ENCODE assay signal across 15 cellular contexts in the genomic region with DNA sequence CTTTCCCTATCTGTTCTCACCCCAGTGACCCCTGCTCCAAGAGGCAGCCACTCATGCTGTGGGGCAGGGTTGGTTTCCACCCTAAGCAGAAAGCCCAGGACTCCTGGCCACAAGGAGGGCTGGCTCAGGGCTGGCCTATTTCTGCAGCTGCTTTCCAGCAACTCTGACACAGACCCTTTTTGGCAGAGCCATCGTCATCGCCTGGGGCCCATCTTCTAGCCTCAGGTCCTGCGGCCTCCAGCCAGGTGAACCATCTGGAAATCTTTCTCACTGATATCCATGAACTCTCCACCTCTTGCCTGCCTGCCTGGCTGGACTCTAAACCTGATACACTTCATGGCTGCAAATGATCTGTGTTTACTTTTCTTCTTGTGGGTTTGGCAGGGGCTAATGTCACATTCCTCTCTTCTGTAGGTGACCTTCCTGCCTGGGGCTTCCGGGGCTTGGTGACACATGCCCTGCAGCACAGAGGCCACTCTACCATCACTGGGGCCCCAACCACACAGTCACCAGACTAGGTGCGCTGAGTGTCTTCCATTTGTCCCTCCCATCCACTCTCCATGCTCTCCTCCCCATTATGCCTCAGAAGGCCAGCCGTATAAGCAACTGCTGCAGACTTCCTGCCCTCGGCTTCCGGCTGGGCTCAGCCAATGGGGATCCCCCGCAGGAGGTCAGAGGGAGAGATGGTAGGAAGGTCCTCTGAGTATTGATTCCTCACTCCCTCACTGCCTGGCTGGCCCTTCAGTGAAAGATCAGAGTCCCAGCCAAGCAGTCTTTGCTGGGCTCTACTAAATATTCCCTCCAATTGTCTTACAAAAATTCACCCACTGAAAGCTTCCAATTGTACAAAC. TPM values are rescaled to one million over a fixed set of nuclear protein-coding genes. Genes with fewer than 3 reads are reported as not detected.
DNase-seq lines count a peak whose midpoint lies in the region; ATAC-seq and TF ChIP-seq lines count a peak whose summit lies in the region.
"Had no signal": no experiment of that assay in that cellular context is flagged by ENCODE, and none has a peak within 500 bp of the region (broad histone marks: within the 10 kb centered on the region; RNA-seq: fewer than 3 reads in every experiment).

No MANE protein-coding gene starts in this region.

- no peaks in the 10 kb centered on the region for H3K36me3 ChIP-seq in endodermal cell (ENCODE audit: control insufficient read depth, insufficient read depth, low read length)
- H3K36me3 ChIP-seq in neuronal stem cell (replicated peaks in 1 of 2; ENCODE audit: control insufficient read depth in 2 of 2, insufficient read depth in 2 of 2, low read length in 2 of 2) = no peaks in the 10 kb centered on the region
- no peaks in the 10 kb centered on the region for H3K36me3 ChIP-seq in gastroesophageal sphincter
- H3K36me3 ChIP-seq: ascending aorta had no signal

- H3K27ac ChIP-seq in endodermal cell (ENCODE audit: low read depth, low read length) (no peak overlapping the region), neuronal stem cell (replicated peaks; ENCODE audit: low read length) (no peak overlapping the region), gastroesophageal sphincter (no peak overlapping the region)
- H3K27ac ChIP-seq: coronary artery, parathyroid adenoma, SK-N-MC had no signal

- no peaks in the 10 kb centered on the region for H3K79me1 ChIP-seq in neuronal stem cell (ENCODE audit: low read depth, low read length)

- no peaks in the 10 kb centered on the region for H3K27me3 ChIP-seq in endodermal cell (ENCODE audit: control insufficient read depth, insufficient read depth, low read length, poor library complexity, severe bottlenecking)
- H3K27me3 ChIP-seq in neuronal stem cell (ENCODE audit: control insufficient read depth in 3 of 3, insufficient read depth in 3 of 3, low read depth in 1 of 3, low read length in 3 of 3) = no peaks in the 10 kb centered on the region
- H3K27me3 ChIP-seq in gastroesophageal sphincter = no peaks in the 10 kb centered on the region
- H3K27me3 ChIP-seq: ascending aorta had no signal

- no peak overlapping the region for H3K14ac ChIP-seq in neuronal stem cell (ENCODE audit: low read length)

- H3K23ac ChIP-seq in neuronal stem cell (ENCODE audit: low read depth, low read length, poor library complexity) = no peak overlapping the region

- H3K27ac Mint-ChIP-seq in endodermal cell = no peak overlapping the region

- H3K18ac ChIP-seq in neuronal stem cell (ENCODE audit: low read length) = peak overlapping the region; percentile 42

- H3K4ac ChIP-seq in neuronal stem cell (ENCODE audit: low read length) = no peak overlapping the region

- H2BK120ac ChIP-seq in neuronal stem cell (ENCODE audit: low read depth, low read length) = no peak overlapping the region

- H3K4me3 Mint-ChIP-seq in endodermal cell = no peak overlapping the region

- no peak overlapping the region for H2BK15ac ChIP-seq in neuronal stem cell (ENCODE audit: low read length)

- no peaks in the 10 kb centered on the region for H3K4me1 ChIP-seq in endodermal cell (ENCODE audit: control insufficient read depth, insufficient read depth, low read length)
- H3K4me1 ChIP-seq in neuronal stem cell (ENCODE audit: control insufficient read depth in 2 of 2, insufficient read depth in 1 of 2, low read depth in 1 of 2, low read length in 2 of 2) = peaks cover 0 to 4% of the 10 kb centered on the region in 2 donors
- H3K4me1 ChIP-seq in gastroesophageal sphincter = no peaks in the 10 kb centered on the region
- H3K4me1 ChIP-seq: parathyroid adenoma had no signal

- H2AFZ ChIP-seq in neuronal stem cell (ENCODE audit: low read length) = peak overlapping the region; percentile 37
- H2AFZ ChIP-seq: parathyroid adenoma had no signal

- H2BK12ac ChIP-seq in neuronal stem cell (ENCODE audit: low read length) = no peak overlapping the region

- H4K91ac ChIP-seq in neuronal stem cell (ENCODE audit: low read depth, low read length, poor library complexity) = no peak overlapping the region

- TF ChIP-seq EP300 in gastroesophageal sphincter (IDR thresholded peaks at IDR 0.05) = no peak

- ATAC-seq in gastroesophageal sphincter = no peak

- H3K27me3 Mint-ChIP-seq in endodermal cell (ENCODE audit: insufficient read depth) = peaks cover 7% of the 10 kb centered on the region

- H3K4me3 ChIP-seq in endodermal cell (ENCODE audit: low read length) (no peak overlapping the region), neuronal stem cell (ENCODE audit: low read length in 2 of 2) (no peak overlapping the region), gastroesophageal sphincter (no peak overlapping the region)
- H3K4me3 ChIP-seq: ascending aorta, coronary artery, SK-N-MC had no signal

- H3K9me3 Mint-ChIP-seq in endodermal cell = peaks cover 4% of the 10 kb centered on the region

- WGBS in endodermal cell (ENCODE audit: insufficient coverage in 1 of 2, insufficient read length in 1 of 2), 2 experiments = 89 to 93% methylated on average over 3 to 9 of the region's 9 CpGs
- no CpG with 5 or more reads among the region's 9 CpGs for WGBS in neuronal stem cell (ENCODE audit: extremely low coverage in 2 of 2, insufficient read length in 2 of 2, insufficient replicate concordance in 1 of 2), 2 donors
- WGBS in gastroesophageal sphincter (ENCODE audit: low coverage in 1 of 2), 2 donors = 74 to 86% methylated on average over 4 to 9 of the region's 9 CpGs

- H3K36me3 Mint-ChIP-seq in endodermal cell (ENCODE audit: low read depth) = no peaks in the 10 kb centered on the region

- no peak overlapping the region for H3K4me2 ChIP-seq in neuronal stem cell (ENCODE audit: insufficient read depth, low read length, poor library complexity, severe bottlenecking)

- no peak overlapping the region for H4K8ac ChIP-seq in neuronal stem cell (ENCODE audit: low read depth, low read length)

- TF ChIP-seq CTCF in endodermal cell (conservative IDR thresholded peaks at IDR 0.05) (no peak), gastroesophageal sphincter (IDR thresholded peaks at IDR 0.05) (no peak)

- no peak overlapping the region for H3K9ac ChIP-seq in endodermal cell (ENCODE audit: extremely low read depth, low read length, poor library complexity, severe bottlenecking)
- no peak overlapping the region for H3K9ac ChIP-seq in neuronal stem cell (ENCODE audit: low read depth, low read length, poor library complexity)
- H3K9ac ChIP-seq: parathyroid adenoma had no signal

- H3K4me1 Mint-ChIP-seq in endodermal cell = no peaks in the 10 kb centered on the region

- TF ChIP-seq POLR2A in gastroesophageal sphincter (IDR thresholded peaks at IDR 0.05) = no peak

- peak; percentile 38 for DNase-seq in DMS153 treated with DMSO at 0.1 percent for 48 hours (lab: John Stamatoyannopoulos, UW; ENCODE audit: unreplicated experiment)
- peak; percentile 39 for DNase-seq in NCI-H2029 treated with DMSO at 0.1 percent for 48 hours (lab: John Stamatoyannopoulos, UW)
- DNase-seq in endodermal cell = peak; percentile 38
- no peak for DNase-seq in neuronal stem cell (ENCODE audit: low spot score)
- no peak for DNase-seq in NCI-H446 treated with DMSO at 0.1 percent for 48 hours (lab: John Stamatoyannopoulos, UW)
- no peak for DNase-seq in SIG-M5 (lab: John Stamatoyannopoulos, UW)
- DNase-seq in NCI-H2171 treated with DMSO at 0.1 percent for 48 hours (lab: John Stamatoyannopoulos, UW) = no peak
- DNase-seq: activated CD8-positive, alpha-beta memory T cell treated with anti-CD3 and anti-CD28 coated beads for 24 hours; activated effector memory CD4-positive, alpha-beta T cell treated with anti-CD3 and anti-CD28 coated beads, Interleukin-2, amount 50 U/mL, for 16 hours; stimulated activated naive CD4-positive, alpha-beta T cell treated with Interleukin-2 at 50 U/mL for 16 hours had no signal

- H3K9me3 ChIP-seq in endodermal cell (ENCODE audit: control insufficient read depth, low read length) = peaks cover 6% of the 10 kb centered on the region
- no peaks in the 10 kb centered on the region for H3K9me3 ChIP-seq in neuronal stem cell (replicated peaks in 1 of 2; ENCODE audit: control insufficient read depth in 2 of 2, insufficient read depth in 1 of 2, low read depth in 1 of 2, low read length in 2 of 2)
- no peaks in the 10 kb centered on the region for H3K9me3 ChIP-seq in gastroesophageal sphincter
- H3K9me3 ChIP-seq: ascending aorta had no signal

- H2BK5ac ChIP-seq in neuronal stem cell (ENCODE audit: low read length) = no peak overlapping the region

- H2AK5ac ChIP-seq in neuronal stem cell (ENCODE audit: low read depth, low read length) = no peak overlapping the region

RNA-seq across cellular contexts. Expression of a gene that starts 9.7 kb away (rescaled TPM):
- total RNA-seq in endodermal cell = 10 to 100 TPM; 66.3 to 72.7 TPM
- 116 TPM for polyA plus RNA-seq in endodermal cell (2013, experiment 1 of 2)
- 104 TPM for polyA plus RNA-seq in endodermal cell (2013, experiment 2 of 2)
- polyA plus RNA-seq in neuronal stem cell (2013, experiment 1 of 2) = 48.8 TPM
- polyA plus RNA-seq in neuronal stem cell (2013, experiment 2 of 2) = 50.0 TPM
- 100 to 1,000 TPM; 108 to 158 (median 120) TPM for total RNA-seq in gastroesophageal sphincter

Comparison
In these comparisons a context has a peak if more than half of its experiments do, and no peak if none do; other contexts are left out.
1. DNase-seq: peak in DMS153 treated with DMSO at 0.1 percent for 48 hours (single experiment), NCI-H2029 treated with DMSO at 0.1 percent for 48 hours (single experiment) and endodermal cell (single experiment); none in neuronal stem cell (single experiment), NCI-H446 treated with DMSO at 0.1 percent for 48 hours (single experiment), SIG-M5 (single experiment) and NCI-H2171 treated with DMSO at 0.1 percent for 48 hours (single experiment).